In genomic region chr11:65895482-65895981, GRCh38 we compare ENCODE assay signal across 17 cellular contexts. TPM values are rescaled to one million over a fixed set of nuclear protein-coding genes. Genes with fewer than 3 reads are reported as not detected.
DNase-seq lines count a peak whose midpoint lies in the region; ATAC-seq, FAIRE-seq and TF ChIP-seq lines count a peak whose summit lies in the region.
"Had no signal": no experiment of that assay in that cellular context is flagged by ENCODE, and none has a peak within 500 bp of the region (broad histone marks: within the 10 kb centered on the region; RNA-seq: fewer than 3 reads in every experiment).

No MANE protein-coding gene starts in this region.

- peak overlapping the region; percentile 81 for H3K4me2 ChIP-seq in osteoblast (ENCODE audit: insufficient read depth, low read length)

- no peak for TF ChIP-seq CTCF in ascending aorta (IDR thresholded peaks at IDR 0.05)
- no peak for TF ChIP-seq CTCF in osteoblast (IDR thresholded peaks at IDR 0.05; ENCODE audit: extremely low read depth, low read depth, low read length)
- TF ChIP-seq CTCF in pancreas (IDR thresholded peaks at IDR 0.05) = no peak

- H3K36me3 Mint-ChIP-seq in activated CD8-positive, alpha-beta memory T cell treated with anti-CD3 and anti-CD28 coated beads, Interleukin-2, amount 10 ng/mL, durations not matched to agents 7 days and 5 days = peaks cover 5% of the 10 kb centered on the region

- ATAC-seq in activated CD8-positive, alpha-beta memory T cell treated with anti-CD3 and anti-CD28 coated beads, Interleukin-2, amount 10 ng/mL, durations not matched to agents 7 days and 5 days = no peak
- no peak for ATAC-seq in pancreas

- H3K4me3 ChIP-seq in MG63 (peak overlapping the region; percentile 98; the same call in 1 of the 2 replicates), ascending aorta (no peak overlapping the region), osteoblast (ENCODE audit: insufficient read depth, low read length) (no peak overlapping the region), pancreas (no peak overlapping the region)
- H3K4me3 ChIP-seq: ovary had no signal

- H3K4me1 ChIP-seq in ascending aorta (peaks cover 17 to 38% of the 10 kb centered on the region in 2 donors), osteoblast (ENCODE audit: insufficient read depth, low read length) (peaks cover 71% of the 10 kb centered on the region), pancreas (peaks cover 8 to 19% (median 8%) of the 10 kb centered on the region in 3 donors)

- peaks cover 60% of the 10 kb centered on the region for H4K20me1 ChIP-seq in osteoblast (ENCODE audit: insufficient read depth, low read length)

- H2AFZ ChIP-seq in osteoblast (ENCODE audit: low read length) = no peak overlapping the region

- CTCF ChIA-PET in activated CD8-positive, alpha-beta memory T cell treated with anti-CD3 and anti-CD28 coated beads, Interleukin-2, amount 10 ng/mL, durations not matched to agents 7 days and 5 days (lab: Charles Lee) = interaction anchor here (1.6 to 26.4 kb wide), 4 partner anchors 8 to 33 kb away, joined by 3 to 710 read pairs (median 101); partner anchors contain the start of genes CCDC85B, CFL1, CTSW and EFEMP2

- H3K27me3 ChIP-seq in MG63 (no peaks in the 10 kb centered on the region), ascending aorta (no peaks in the 10 kb centered on the region), osteoblast (ENCODE audit: insufficient read depth, low read length) (no peaks in the 10 kb centered on the region), pancreas (no peaks in the 10 kb centered on the region)

- no peak for FAIRE-seq in pancreas (lab: Jason Lieb, UNC)

- peaks cover 88% of the 10 kb centered on the region for H3K79me2 ChIP-seq in osteoblast (ENCODE audit: insufficient read depth, low read length)

- H3K36me3 ChIP-seq in MG63 (peaks cover 79% of the 10 kb centered on the region), ascending aorta (no peaks in the 10 kb centered on the region), osteoblast (ENCODE audit: insufficient read depth, low read length) (peaks cover 58% of the 10 kb centered on the region), pancreas (no peaks in the 10 kb centered on the region)
- H3K36me3 ChIP-seq: ovary had no signal

- H3K27me3 Mint-ChIP-seq in activated CD8-positive, alpha-beta memory T cell treated with anti-CD3 and anti-CD28 coated beads, Interleukin-2, amount 10 ng/mL, durations not matched to agents 7 days and 5 days = no peaks in the 10 kb centered on the region

- peaks cover 55% of the 10 kb centered on the region for H3K4me1 Mint-ChIP-seq in activated CD8-positive, alpha-beta memory T cell treated with anti-CD3 and anti-CD28 coated beads, Interleukin-2, amount 10 ng/mL, durations not matched to agents 7 days and 5 days

- 77 to 91% methylated on average over 5 of the region's 5 CpGs for WGBS in pancreas, 2 donors

- H3K9me3 ChIP-seq in MG63 = no peaks in the 10 kb centered on the region
- H3K9me3 ChIP-seq in ascending aorta = no peaks in the 10 kb centered on the region
- H3K9me3 ChIP-seq in osteoblast (ENCODE audit: low read depth, low read length) = no peaks in the 10 kb centered on the region
- H3K9me3 ChIP-seq in pancreas = no peaks in the 10 kb centered on the region
- H3K9me3 ChIP-seq: ovary had no signal

- intact Hi-C loops in ascending aorta (cut with DNase I) (no loop called here), pancreas (cut with DNase I) (no loop called here)

- H3K27ac ChIP-seq in ascending aorta = peak overlapping the region; percentile 12 to 21
- peak overlapping the region; percentile 86 for H3K27ac ChIP-seq in osteoblast (ENCODE audit: low read depth, low read length)
- no peak overlapping the region for H3K27ac ChIP-seq in pancreas
- H3K27ac ChIP-seq: ovary had no signal

- H3K4me3 Mint-ChIP-seq in activated CD8-positive, alpha-beta memory T cell treated with anti-CD3 and anti-CD28 coated beads, Interleukin-2, amount 10 ng/mL, durations not matched to agents 7 days and 5 days = no peak overlapping the region

- no peaks in the 10 kb centered on the region for H3K9me3 Mint-ChIP-seq in activated CD8-positive, alpha-beta memory T cell treated with anti-CD3 and anti-CD28 coated beads, Interleukin-2, amount 10 ng/mL, durations not matched to agents 7 days and 5 days (ENCODE audit: low read depth)

- H3K27ac Mint-ChIP-seq in activated CD8-positive, alpha-beta memory T cell treated with anti-CD3 and anti-CD28 coated beads, Interleukin-2, amount 10 ng/mL, durations not matched to agents 7 days and 5 days = peak overlapping the region; percentile 72

- DNase-seq in activated CD8-positive, alpha-beta memory T cell treated with anti-CD3 and anti-CD28 coated beads, Interleukin-2, amount 10 ng/mL, durations not matched to agents 7 days and 5 days = no peak
- DNase-seq in activated CD8-positive, alpha-beta memory T cell treated with anti-CD3 and anti-CD28 coated beads, Interleukin-2, amount 50 U/mL, for 48 hours = no peak
- DNase-seq in MG63 (no peak), ascending aorta (ENCODE audit: low spot score in 2 of 2) (no peak), osteoblast (ENCODE audit: insufficient read length, low spot score, missing footprints) (peak; percentile 90), pancreas (no peak), HK-2 (ENCODE audit: unreplicated experiment) (no peak), UCSD-AML1 (lab: John Stamatoyannopoulos, UW; ENCODE audit: unreplicated experiment) (no peak)
- DNase-seq: aorta; DMS79; Kasumi-1; kidney glomerular epithelial cell; NCI-H2107; ovary; stimulated activated CD4-positive, alpha-beta T cell treated with anti-CD3 and anti-CD28 coated beads, Interleukin-12 subunit alpha, Interleukin-12 subunit beta, amount 100 ng/mL, for 4 hours; SW 1271 had no signal

RNA-seq across cellular contexts. Expression of gene FOSL1, which starts 4.7 kb away (rescaled TPM):
- 1 to 10 TPM; 2.7 to 6.0 TPM for total RNA-seq in activated CD8-positive, alpha-beta memory T cell treated with anti-CD3 and anti-CD28 coated beads, Interleukin-2, amount 10 ng/mL, durations not matched to agents 7 days and 5 days
- total RNA-seq in MG63 (2014; rRNA removed; shearing (Covaris generic); ENCODE audit: low replicate concordance) = 37.3 and 54.7 TPM in 2 replicates
- total RNA-seq in ascending aorta (123 TPM), osteoblast (13.0 and 13.8 TPM in 2 replicates), pancreas (1 to 10 TPM in 1 of 6 donors, under 1 TPM in 5; 0.19 to 1.2 (median 0.45) TPM)
- polyA plus RNA-seq in pancreas = 1 to 10 TPM; 2.2 to 4.3 TPM
- total RNA-seq: urinary bladder had no signal

RNA-seq across cellular contexts. Expression of gene CCDC85B, which starts 5.1 kb away (rescaled TPM):
- 10 to 100 TPM; 82.3 to 94.1 TPM for total RNA-seq in activated CD8-positive, alpha-beta memory T cell treated with anti-CD3 and anti-CD28 coated beads, Interleukin-2, amount 10 ng/mL, durations not matched to agents 7 days and 5 days
- 99.6 and 131 TPM in 2 replicates for total RNA-seq in MG63 (2014; rRNA removed; shearing (Covaris generic); ENCODE audit: low replicate concordance)
- total RNA-seq in ascending aorta = 184 TPM
- 42.4 and 47.0 TPM in 2 replicates for total RNA-seq in osteoblast
- total RNA-seq in pancreas = 10 to 100 TPM in 3 of 6 donors, 1 to 10 TPM in 3; 7.7 to 18.9 (median 10.1) TPM
- polyA plus RNA-seq in pancreas = 10 to 100 TPM; 13.8 to 22.4 TPM

RNA-seq across cellular contexts. Expression of gene FIBP, which starts 7.3 kb away (rescaled TPM):
- 100 to 1,000 TPM; 100 to 122 TPM for total RNA-seq in activated CD8-positive, alpha-beta memory T cell treated with anti-CD3 and anti-CD28 coated beads, Interleukin-2, amount 10 ng/mL, durations not matched to agents 7 days and 5 days
- total RNA-seq in MG63 (2014; rRNA removed; shearing (Covaris generic); ENCODE audit: low replicate concordance) = 105 and 106 TPM in 2 replicates
- total RNA-seq in ascending aorta = 57.2 TPM
- 129 and 151 TPM in 2 replicates for total RNA-seq in osteoblast
- total RNA-seq in pancreas = 10 to 100 TPM; 18.0 to 28.5 (median 22.7) TPM
- polyA plus RNA-seq in pancreas = 10 to 100 TPM; 35.0 to 56.2 TPM

RNA-seq across cellular contexts. Expression of gene CTSW, which starts 15.9 kb away (rescaled TPM):
- total RNA-seq in activated CD8-positive, alpha-beta memory T cell treated with anti-CD3 and anti-CD28 coated beads, Interleukin-2, amount 10 ng/mL, durations not matched to agents 7 days and 5 days = 100 to 1,000 TPM; 268 to 339 TPM
- total RNA-seq in MG63 (2014; rRNA removed; shearing (Covaris generic); ENCODE audit: low replicate concordance) = not detected in 2 replicates
- total RNA-seq in ascending aorta (not detected), osteoblast (not detected in 2 replicates), pancreas (under 1 TPM in 5 of 6 donors, not detected in 1; 0.14 to 0.72 (median 0.46) TPM)
- polyA plus RNA-seq in pancreas = under 1 TPM; 0.31 to 0.65 TPM

RNA-seq across cellular contexts. Expression of gene EFEMP2, which starts 22.9 kb away (rescaled TPM):
- 10 to 100 TPM in 1 of 2 experiments, 1 to 10 TPM in 1; 7.1 to 13.4 TPM for total RNA-seq in activated CD8-positive, alpha-beta memory T cell treated with anti-CD3 and anti-CD28 coated beads, Interleukin-2, amount 10 ng/mL, durations not matched to agents 7 days and 5 days
- total RNA-seq in MG63 (2014; rRNA removed; shearing (Covaris generic); ENCODE audit: low replicate concordance) = 29.0 and 43.2 TPM in 2 replicates
- total RNA-seq in ascending aorta (92.8 TPM), osteoblast (81.6 and 94.8 TPM in 2 replicates), pancreas (10 to 100 TPM; 11.3 to 40.6 (median 14.9) TPM)
- 10 to 100 TPM; 38.3 to 51.0 TPM for polyA plus RNA-seq in pancreas

Comparison
In these comparisons a context has a peak if more than half of its experiments do, and no peak if none do; other contexts are left out.
1. H3K27ac ChIP-seq: peak in ascending aorta (2 of 2) and osteoblast (single experiment); none in pancreas (0 of 4).